2 cellular contexts compared by ENCODE assay signal in genomic region chr1:151621351-151621750, GRCh38.
TF ChIP-seq lines count a peak whose summit lies in the region.

No MANE protein-coding gene starts in this region.

TF ChIP-seq in SK-N-SH treated with all-trans-retinoic acid at 6 μM for 48 hours, 23 proteins besides CTCF, POLR2A, EP300 and RAD21:
- TF ChIP-seq CSRNP3 (CRISPR knock-in tag; IDR thresholded peaks at IDR 0.05) (no peak), CREB5 (CRISPR knock-in tag; IDR thresholded peaks at IDR 0.05; ENCODE audit: low read depth) (no peak), ISL1 (CRISPR knock-in tag; IDR thresholded peaks at IDR 0.05) (no peak), PPARA (CRISPR knock-in tag; IDR thresholded peaks at IDR 0.05; ENCODE audit: borderline replicate concordance) (no peak), SNAI2 (CRISPR knock-in tag; IDR thresholded peaks at IDR 0.05) (no peak), ARNTL (CRISPR knock-in tag; IDR thresholded peaks at IDR 0.05; ENCODE audit: borderline replicate concordance, low read depth) (no peak), ZNF70 (CRISPR knock-in tag; IDR thresholded peaks at IDR 0.05) (no peak), ZC3H10 (CRISPR knock-in tag; IDR thresholded peaks at IDR 0.05) (no peak), ZNF8 (CRISPR knock-in tag; IDR thresholded peaks at IDR 0.05) (no peak), RARB (CRISPR knock-in tag; IDR thresholded peaks at IDR 0.05) (no peak), ZNF565 (CRISPR knock-in tag; conservative IDR thresholded peaks at IDR 0.05; ENCODE audit: low read depth) (no peak), GLIS3 (CRISPR knock-in tag; IDR thresholded peaks at IDR 0.05) (no peak), OSR1 (CRISPR knock-in tag; IDR thresholded peaks at IDR 0.05) (no peak)
TF ChIP-seq in SK-N-SH treated with all-trans-retinoic acid at 6 μM for 48 hours: peak in this region for 0.

TF ChIP-seq in SK-N-SH, 30 proteins besides CTCF, POLR2A, EP300 and RAD21 (continued from another document):
- TF ChIP-seq RXRA (IDR thresholded peaks at IDR 0.05; ENCODE audit: borderline replicate concordance, low read depth) (no peak), SIN3A (IDR thresholded peaks at IDR 0.05; ENCODE audit: borderline replicate concordance, low read depth, low read length) (no peak)
